Comparison of ENCODE assay signal across 8 cellular contexts in genomic region chr4:52983563-52984303, GRCh38.
DNase-seq lines count a peak whose midpoint lies in the region; ATAC-seq and TF ChIP-seq lines count a peak whose summit lies in the region.

No MANE protein-coding gene starts in this region.

- H2AFZ ChIP-seq in SK-N-SH (ENCODE audit: low read depth) (no peak overlapping the region), fibroblast of lung (ENCODE audit: low read length) (no peak overlapping the region), neural cell (ENCODE audit: low read depth, low read length) (no peak overlapping the region)

- CTCF ChIA-PET in SK-N-SH (lab: Yijun Ruan, JAX), result interaction anchor here (0.6 to 9.8 kb wide), 49 partner anchors 10 to 1250 kb away, joined by 3 to 135 read pairs (median 4); partner anchors contain the start of genes PDGFRA, RASL11B and USP46

- 9% methylated on average over 1 of the region's 1 CpG for WGBS in SK-N-SH (ENCODE audit: low lambda C conversion rate)

- H3K9ac ChIP-seq in SK-N-SH, result no peak overlapping the region
- H3K9ac ChIP-seq in fibroblast of lung (ENCODE audit: insufficient read depth, low read length), result no peak overlapping the region
- no peak overlapping the region for H3K9ac ChIP-seq in neural cell (ENCODE audit: low read length)

- TF ChIP-seq EP300 in SK-N-SH (IDR thresholded peaks at IDR 0.05; ENCODE audit: borderline replicate concordance in 1 of 2, low read depth in 1 of 2, low read length in 1 of 2) (no peak), neural cell (conservative IDR thresholded peaks at IDR 0.05; ENCODE audit: poor library complexity, severe bottlenecking) (no peak)

- H3K9me2 ChIP-seq in SK-N-SH (no peaks in the 10 kb centered on the region), neural cell (ENCODE audit: insufficient read depth, low read length) (no peaks in the 10 kb centered on the region)

- H3K27me3 ChIP-seq in SK-N-SH (ENCODE audit: insufficient read depth) (no peaks in the 10 kb centered on the region), fibroblast of lung (ENCODE audit: control insufficient read depth, insufficient read depth, low read length) (no peaks in the 10 kb centered on the region), neural cell (ENCODE audit: insufficient read depth, low read depth, low read length) (no peaks in the 10 kb centered on the region)

- TF ChIP-seq RAD21 in SK-N-SH (IDR thresholded peaks at IDR 0.05; ENCODE audit: low read length) (peak; percentile 77), neural cell (conservative IDR thresholded peaks at IDR 0.05) (peak; percentile 79)

- H3K4me1 ChIP-seq in SK-N-SH (ENCODE audit: control insufficient read depth in 1 of 2, insufficient read depth in 2 of 2, low read depth in 1 of 2, low read length in 1 of 2) (peaks cover 0 to 42% of the 10 kb centered on the region in 2 experiments; a peak in 2 of 4 replicates), fibroblast of lung (ENCODE audit: control insufficient read depth, extremely low read depth, insufficient read depth, low read length) (peaks cover 2% of the 10 kb centered on the region)

- no peak overlapping the region; a peak in 1 of 4 replicates for H3K4me3 ChIP-seq in SK-N-SH (ENCODE audit: low read depth in 2 of 2, low read length in 1 of 2)
- H3K4me3 ChIP-seq in fibroblast of lung (replicated peaks in 1 of 4; ENCODE audit: control extremely low read depth in 1 of 4, insufficient read depth in 1 of 4, low read depth in 3 of 4, low read length in 4 of 4), result no peak overlapping the region
- no peak overlapping the region for H3K4me3 ChIP-seq in neural cell (ENCODE audit: low read length)

- H3K4me2 ChIP-seq in SK-N-SH (no peak overlapping the region), fibroblast of lung (ENCODE audit: extremely low read depth, insufficient read depth, low read length) (no peak overlapping the region), neural cell (ENCODE audit: low read length) (no peak overlapping the region)

- DNase-seq in DMS114 treated with DMSO at 0.1 percent for 48 hours (lab: John Stamatoyannopoulos, UW; ENCODE audit: unreplicated experiment), result peak; percentile 43
- DNase-seq in NCI-H1092 (lab: John Stamatoyannopoulos, UW), result peak; percentile 48
- DNase-seq in SK-N-SH, result peak; percentile 49
- peak; percentile 39 to 76 for DNase-seq in fibroblast of lung (ENCODE audit: low read depth in 2 of 2)
- no peak for DNase-seq in stimulated activated CD4-positive, alpha-beta T cell treated with anti-CD3 and anti-CD28 coated beads, Interleukin-4, amount 100 ng/mL, for 1 hour

- H3K79me2 ChIP-seq in SK-N-SH (ENCODE audit: insufficient read depth) (no peaks in the 10 kb centered on the region), fibroblast of lung (ENCODE audit: control insufficient read depth, insufficient read depth, low read length) (no peaks in the 10 kb centered on the region), neural cell (replicated peaks; ENCODE audit: insufficient read depth, low read length) (no peaks in the 10 kb centered on the region)

- POLR2A ChIA-PET in SK-N-SH (lab: Yijun Ruan, JAX), result interaction anchor here (1.4 to 1.5 kb wide), 2 partner anchors 114 to 272 kb away, joined by 3 to 4 read pairs; no protein-coding TSS in a partner anchor

- ATAC-seq in GM21526 (IDR thresholded peaks at IDR 0.05; ENCODE audit: low FRiP score, unreplicated experiment), result peak; percentile 68
- ATAC-seq in activated CD4-positive, CD25-positive, alpha-beta regulatory T cell treated with anti-CD3 and anti-CD28 coated beads, Interleukin-2, amount 50 U/mL, for 24 hours, result no peak

- H3K9me3 ChIP-seq in SK-N-SH (no peaks in the 10 kb centered on the region), fibroblast of lung (ENCODE audit: control insufficient read depth, insufficient read depth, low read depth, low read length) (no peaks in the 10 kb centered on the region), neural cell (ENCODE audit: low read length) (no peaks in the 10 kb centered on the region)

- peak; percentile 81 for TF ChIP-seq CTCF in SK-N-SH (IDR thresholded peaks at IDR 0.05)
- peak; percentile 50 to 68 for TF ChIP-seq CTCF in fibroblast of lung (conservative IDR thresholded peaks at IDR 0.05 in 1 of 2, IDR thresholded peaks at IDR 0.05 in 1 of 2; ENCODE audit: low read depth in 1 of 2, low read length in 2 of 2)
- peak; percentile 77 for TF ChIP-seq CTCF in neural cell (IDR thresholded peaks at IDR 0.05; ENCODE audit: poor library complexity, severe bottlenecking)

- H3F3A ChIP-seq in SK-N-SH (replicated peaks; ENCODE audit: insufficient read depth), result no peaks in the 10 kb centered on the region
- no peaks in the 10 kb centered on the region for H3F3A ChIP-seq in neural cell (ENCODE audit: insufficient read depth, low read length, poor library complexity, severe bottlenecking)

- H4K20me1 ChIP-seq in SK-N-SH (ENCODE audit: insufficient read depth) (no peaks in the 10 kb centered on the region), fibroblast of lung (ENCODE audit: control insufficient read depth, extremely low read depth, insufficient read depth, low read length) (no peaks in the 10 kb centered on the region), neural cell (ENCODE audit: insufficient read depth) (no peaks in the 10 kb centered on the region)

- H3K27ac ChIP-seq in SK-N-SH (ENCODE audit: low read depth in 2 of 2, low read length in 1 of 2) (peak overlapping the region in 1 of 2 experiments; percentile 80; a peak in 2 of 4 replicates), fibroblast of lung (ENCODE audit: insufficient read depth, low read length) (no peak overlapping the region), neural cell (ENCODE audit: low read length) (no peak overlapping the region)

- H3K36me3 ChIP-seq in SK-N-SH (replicated peaks in 1 of 2; ENCODE audit: control insufficient read depth in 1 of 2, insufficient read depth in 2 of 2, low read length in 1 of 2) (no peaks in the 10 kb centered on the region), fibroblast of lung (ENCODE audit: control insufficient read depth, insufficient read depth, low read length) (no peaks in the 10 kb centered on the region), neural cell (ENCODE audit: insufficient read depth, low read length) (no peaks in the 10 kb centered on the region)

TF ChIP-seq in SK-N-SH, 30 proteins besides CTCF, POLR2A, EP300 and RAD21:
- no peak for TF ChIP-seq CHD2 (IDR thresholded peaks at IDR 0.05; ENCODE audit: low read length, partially characterized antibody)
- TF ChIP-seq USF1 (IDR thresholded peaks at IDR 0.05; ENCODE audit: borderline replicate concordance, low read depth), result no peak
- TF ChIP-seq RCOR1 (IDR thresholded peaks at IDR 0.05; ENCODE audit: low read length), result no peak
- peak; percentile 55 for TF ChIP-seq SMC3 (IDR thresholded peaks at IDR 0.05; ENCODE audit: low read depth, low read length)
TF ChIP-seq in SK-N-SH: peak in this region for 1.

TF ChIP-seq in neural cell, 6 proteins besides CTCF, POLR2A, EP300 and RAD21:
- TF ChIP-seq SMC3 (conservative IDR thresholded peaks at IDR 0.05; ENCODE audit: poor library complexity) (peak; percentile 88), POLR2AphosphoS5 (IDR thresholded peaks at IDR 0.05) (no peak)
